In genomic region chr12:54667945-54668344, GRCh38 we compare ENCODE assay signal across 18 cellular contexts. TPM values are rescaled to one million over a fixed set of nuclear protein-coding genes. Genes with fewer than 3 reads are reported as not detected.
DNase-seq lines count a peak whose midpoint lies in the region; ATAC-seq, FAIRE-seq and TF ChIP-seq lines count a peak whose summit lies in the region.
"Had no signal": no experiment of that assay in that cellular context is flagged by ENCODE, and none has a peak within 500 bp of the region (broad histone marks: within the 10 kb centered on the region; RNA-seq: fewer than 3 reads in every experiment).

No MANE protein-coding gene starts in this region.

- POLR2A ChIA-PET in HepG2 (lab: Yijun Ruan, JAX): no interaction called here

- H2BK5ac ChIP-seq in mesendoderm (ENCODE audit: low read length): no peak overlapping the region

- H4K20me1 ChIP-seq in HepG2 (ENCODE audit: insufficient read depth, low read length) (no peaks in the 10 kb centered on the region), smooth muscle cell (ENCODE audit: low read depth) (no peaks in the 10 kb centered on the region)
- H4K20me1 ChIP-seq: BLaER1 had no signal

- peak overlapping the region; percentile 65 for H4K8ac ChIP-seq in mesendoderm (ENCODE audit: low read depth, low read length)

- H3K9ac ChIP-seq in HepG2 (ENCODE audit: insufficient read depth, low read depth, low read length) (no peak overlapping the region), SK-N-MC (ENCODE audit: insufficient read length) (no peak overlapping the region), mesendoderm (ENCODE audit: low read length) (no peak overlapping the region), smooth muscle cell (ENCODE audit: low read depth) (no peak overlapping the region)
- H3K9ac ChIP-seq: BLaER1, GM23248 had no signal

- TF ChIP-seq CTCF in HepG2 (CRISPR knock-in tag; IDR thresholded peaks at IDR 0.05) (no peak), right lobe of liver (IDR thresholded peaks at IDR 0.05) (no peak), smooth muscle cell (IDR thresholded peaks at IDR 0.05; ENCODE audit: borderline replicate concordance, insufficient read depth, poor library complexity, severe bottlenecking) (no peak), stomach (IDR thresholded peaks at IDR 0.05) (no peak), omental fat pad (IDR thresholded peaks at IDR 0.05) (no peak)

- no peak for DNase-seq in HepG2 (ENCODE audit: low spot score)
- no peak for DNase-seq in right lobe of liver
- no peak for DNase-seq in SK-N-MC (ENCODE audit: low read depth, low spot score)
- DNase-seq in mesendoderm: no peak
- DNase-seq in smooth muscle cell (lab: John Stamatoyannopoulos, UW; ENCODE audit: unreplicated experiment): no peak
- no peak for DNase-seq in stomach
- no peak for DNase-seq in omental fat pad (ENCODE audit: low spot score)
- DNase-seq: Calu3; CD4-positive, alpha-beta memory T cell; DMS79 treated with DMSO at 0.1 percent for 48 hours; GF-D8; GM23248; H7 had no signal

- H3K23ac ChIP-seq in mesendoderm (ENCODE audit: low read length): no peak overlapping the region

- no peak overlapping the region for H3K56ac ChIP-seq in mesendoderm (ENCODE audit: low read length)

- intact Hi-C loops in HepG2 (cut with micrococcal nuclease; ENCODE audit: unreplicated experiment) (no loop called here), right lobe of liver (cut with DNase I) (no loop called here), stomach (cut with DNase I; ENCODE audit: low total_unique reads) (no loop called here)

- no peak overlapping the region for H3K27ac ChIP-seq in HepG2 (ENCODE audit: extremely low read length, insufficient read depth, low read length)
- no peak overlapping the region for H3K27ac ChIP-seq in right lobe of liver
- 0 out of 2 replicates have a peak overlapping the region, but pooled peaks have one; percentile 22 for H3K27ac ChIP-seq in SK-N-MC
- H3K27ac ChIP-seq in mesendoderm (ENCODE audit: low read depth, low read length): no peak overlapping the region
- H3K27ac ChIP-seq in smooth muscle cell (ENCODE audit: low read depth): no peak overlapping the region
- H3K27ac ChIP-seq in stomach: no peak overlapping the region
- H3K27ac ChIP-seq: 22Rv1, BLaER1, GM23248 had no signal

- no peak overlapping the region for H3K4ac ChIP-seq in mesendoderm (ENCODE audit: low read depth, low read length)

- H3K79me2 ChIP-seq in HepG2 (ENCODE audit: insufficient read depth, low read length) (no peaks in the 10 kb centered on the region), mesendoderm (ENCODE audit: control insufficient read depth, insufficient read depth, low read length) (no peaks in the 10 kb centered on the region), smooth muscle cell (ENCODE audit: low read depth) (no peaks in the 10 kb centered on the region)

- H4K5ac ChIP-seq in mesendoderm (ENCODE audit: low read length): no peak overlapping the region

- no peaks in the 10 kb centered on the region for H3K4me1 ChIP-seq in HepG2 (ENCODE audit: insufficient read depth, low read length)
- no peaks in the 10 kb centered on the region for H3K4me1 ChIP-seq in right lobe of liver
- H3K4me1 ChIP-seq in mesendoderm (ENCODE audit: control insufficient read depth, low read depth, low read length): no peaks in the 10 kb centered on the region
- no peaks in the 10 kb centered on the region for H3K4me1 ChIP-seq in smooth muscle cell (ENCODE audit: low read depth)
- H3K4me1 ChIP-seq in stomach: no peaks in the 10 kb centered on the region

- no TSS peak for BruUV-seq in HepG2 (replicated peaks; lab: Mats Ljungman, UMichigan)

- CTCF ChIA-PET in HepG2 (lab: Yijun Ruan, JAX; ENCODE audit: low intra/inter-chr PET ratio, low total read pairs): no interaction called here

- WGBS in HepG2 (ENCODE audit: low lambda C conversion rate): 12% methylated on average over 5 of the region's 5 CpGs
- WGBS in right lobe of liver (ENCODE audit: insufficient coverage, low coverage, low lambda C conversion rate, missing lambda C conversion rate): 90% methylated on average over 5 of the region's 5 CpGs
- no CpG with 5 or more reads among the region's 5 CpGs for WGBS in mesendoderm (ENCODE audit: extremely low coverage, insufficient coverage, low lambda C conversion rate)
- 90% methylated on average over 5 of the region's 5 CpGs for WGBS in smooth muscle cell (ENCODE audit: low lambda C conversion rate)
- WGBS in stomach, 5 donors: 85 to 89% (median 88%) methylated on average over 5 of the region's 5 CpGs

- in situ Hi-C loops in HepG2 (cut with HindIII; ENCODE audit: extremely low pct_ligation_motif_present, low pct_unique_long_range_greater_than_20kb): no loop called here

- H3K36me3 ChIP-seq in HepG2 (replicated peaks in 1 of 2; ENCODE audit: control insufficient read depth in 1 of 2, insufficient read depth in 2 of 2, low read length in 2 of 2) (no peaks in the 10 kb centered on the region), right lobe of liver (no peaks in the 10 kb centered on the region), SK-N-MC (ENCODE audit: insufficient read depth, low read length) (no peaks in the 10 kb centered on the region), mesendoderm (ENCODE audit: control insufficient read depth, insufficient read depth, low read length) (no peaks in the 10 kb centered on the region), smooth muscle cell (ENCODE audit: low read depth) (no peaks in the 10 kb centered on the region), stomach (no peaks in the 10 kb centered on the region)
- H3K36me3 ChIP-seq: BLaER1 had no signal

- no peaks in the 10 kb centered on the region for H3K79me1 ChIP-seq in mesendoderm (ENCODE audit: low read length)

- H3K4me3 ChIP-seq in HepG2 (replicated peaks in 1 of 3; ENCODE audit: insufficient read depth in 1 of 3, low read depth in 2 of 3, low read length in 3 of 3): no peak overlapping the region
- no peak overlapping the region for H3K4me3 ChIP-seq in right lobe of liver
- H3K4me3 ChIP-seq in SK-N-MC: no peak overlapping the region
- H3K4me3 ChIP-seq in mesendoderm (ENCODE audit: low read length): no peak overlapping the region
- no peak overlapping the region for H3K4me3 ChIP-seq in smooth muscle cell
- H3K4me3 ChIP-seq in stomach: no peak overlapping the region
- H3K4me3 ChIP-seq: BLaER1, GM23248 had no signal

- TF ChIP-seq EP300 in HepG2 (IDR thresholded peaks at IDR 0.05; ENCODE audit: low read depth in 2 of 2, low read length in 2 of 2): no peak
- no peak for TF ChIP-seq EP300 in HepG2 (CRISPR knock-in tag; IDR thresholded peaks at IDR 0.05; ENCODE audit: borderline replicate concordance)
- TF ChIP-seq EP300 in stomach (IDR thresholded peaks at IDR 0.05): no peak

- no peaks in the 10 kb centered on the region for H3K9me3 ChIP-seq in HepG2 (ENCODE audit: low read length)
- H3K9me3 ChIP-seq in right lobe of liver: no peaks in the 10 kb centered on the region
- H3K9me3 ChIP-seq in SK-N-MC (ENCODE audit: low read depth, low read length): no peaks in the 10 kb centered on the region
- no peaks in the 10 kb centered on the region for H3K9me3 ChIP-seq in smooth muscle cell (replicated peaks; ENCODE audit: low read depth)
- H3K9me3 ChIP-seq in stomach: no peaks in the 10 kb centered on the region
- H3K9me3 ChIP-seq: BLaER1 had no signal

- H3F3A ChIP-seq in smooth muscle cell (ENCODE audit: low read depth): no peaks in the 10 kb centered on the region

- H2AFZ ChIP-seq in HepG2 (ENCODE audit: low read length): no peak overlapping the region
- no peak overlapping the region for H2AFZ ChIP-seq in smooth muscle cell (ENCODE audit: low read depth)
- H2AFZ ChIP-seq: GM23248 had no signal

- H3K27me3 ChIP-seq in HepG2 (ENCODE audit: control insufficient read depth in 1 of 2, insufficient read depth in 2 of 2, low read length in 2 of 2) (peaks cover 0 to 6% of the 10 kb centered on the region in 2 experiments; a peak in 1 of 5 replicates), right lobe of liver (no peaks in the 10 kb centered on the region), mesendoderm (ENCODE audit: insufficient read depth, low read length, poor library complexity) (no peaks in the 10 kb centered on the region), smooth muscle cell (ENCODE audit: low read depth) (peaks cover 11% of the 10 kb centered on the region), stomach (no peaks in the 10 kb centered on the region)
- H3K27me3 ChIP-seq: BLaER1 had no signal

- ATAC-seq in HepG2 (no peak), right lobe of liver (no peak), omental fat pad (ENCODE audit: low FRiP score) (no peak)

- H2BK15ac ChIP-seq in mesendoderm (replicated peaks; ENCODE audit: low read depth): no peak overlapping the region

- FAIRE-seq in HepG2 (lab: Jason Lieb, UNC): no peak

- H2AK5ac ChIP-seq in mesendoderm (ENCODE audit: low read length): no peak overlapping the region

- TF ChIP-seq POLR2A in HepG2 (IDR thresholded peaks at IDR 0.05; ENCODE audit: insufficient read depth in 1 of 2, low read depth in 2 of 2, low read length in 2 of 2) (no peak), right lobe of liver (IDR thresholded peaks at IDR 0.05) (no peak), stomach (IDR thresholded peaks at IDR 0.05) (no peak)

- no peak for TF ChIP-seq RAD21 in HepG2 (CRISPR knock-in tag; IDR thresholded peaks at IDR 0.05)

- no peak overlapping the region for H2BK120ac ChIP-seq in mesendoderm (ENCODE audit: low read depth, low read length)

- no peak overlapping the region for H3K18ac ChIP-seq in mesendoderm (ENCODE audit: low read length)

- H3K4me2 ChIP-seq in HepG2 (ENCODE audit: low read depth, low read length) (no peak overlapping the region), mesendoderm (ENCODE audit: low read length) (no peak overlapping the region), smooth muscle cell (no peak overlapping the region)
- H3K4me2 ChIP-seq: BLaER1 had no signal

RNA-seq across cellular contexts. Expression of gene DCD, which starts 19.8 kb away (rescaled TPM):
- total RNA-seq in HepG2 (2016; rRNA removed; fragmentation: Illumina TruSeq; extraction: Trizol) (not detected in 2 replicates), right lobe of liver (not detected), smooth muscle cell (not detected in 2 replicates), stomach (not detected), omental fat pad (not detected)
- total RNA-seq in HepG2 (2016; cell fraction: cytosol; rRNA removed; fragmentation: Illumina TruSeq; extraction: Trizol; ENCODE audit: low read depth): not detected in 2 replicates
- not detected in 2 replicates for total RNA-seq in HepG2 (2016; cell fraction: insoluble cytoplasmic fraction; rRNA removed; fragmentation: Illumina TruSeq; extraction: Trizol)
- not detected in 2 replicates for total RNA-seq in HepG2 (2016; cell fraction: membrane; rRNA removed; fragmentation: Illumina TruSeq; extraction: Trizol)
- not detected in 2 replicates for total RNA-seq in HepG2 (2016; cell fraction: nucleus; rRNA removed; fragmentation: Illumina TruSeq; extraction: Trizol)
- polyA plus RNA-seq in HepG2 (2011; rRNA removed) (not detected in 2 replicates), smooth muscle cell (not detected in 2 replicates), stomach (not detected)
- not detected in 2 replicates for polyA plus RNA-seq in HepG2 (2011; cell fraction: cytosol; rRNA removed)
- not detected in 2 replicates for polyA plus RNA-seq in HepG2 (2011; cell fraction: nucleus; rRNA removed)
- polyA plus RNA-seq in HepG2 (2012): not detected in 2 replicates
- polyA plus RNA-seq in HepG2 (2016; cell fraction: cytosol; fragmentation: Illumina TruSeq; extraction: Trizol; ENCODE audit: low read depth): not detected in 2 replicates
- not detected in 2 replicates for polyA plus RNA-seq in HepG2 (2016; cell fraction: insoluble cytoplasmic fraction; fragmentation: Illumina TruSeq; extraction: Trizol; ENCODE audit: low read depth)
- not detected in 2 replicates for polyA plus RNA-seq in HepG2 (2016; cell fraction: membrane; fragmentation: Illumina TruSeq; extraction: Trizol; ENCODE audit: low read depth)
- not detected in 2 replicates for polyA plus RNA-seq in HepG2 (2016; cell fraction: nucleus; fragmentation: Illumina TruSeq; extraction: Trizol; ENCODE audit: insufficient read depth, low read depth)
- polyA minus RNA-seq in HepG2 (2011; rRNA and poly(A)+ RNA removed; ENCODE audit: low replicate concordance): not detected in 2 replicates
- polyA minus RNA-seq in HepG2 (2011; cell fraction: cytosol; rRNA and poly(A)+ RNA removed): not detected in 2 replicates
- not detected in 2 replicates for polyA minus RNA-seq in HepG2 (2011; cell fraction: nucleus; rRNA and poly(A)+ RNA removed)
- polyA plus RNA-seq in mesendoderm (2013, experiment 1 of 2): not detected
- polyA plus RNA-seq in mesendoderm (2013, experiment 2 of 2): not detected
- total RNA-seq: A673; Calu3; CD4-positive, alpha-beta memory T cell; GM23248; H7 had no signal
- polyA plus RNA-seq: AG04450; CD14-positive monocyte; CD4-positive, alpha-beta memory T cell; GM23248 had no signal

RNA-seq across cellular contexts. Expression of gene LACRT, which starts 33.2 kb away (rescaled TPM):
- not detected in 2 replicates for total RNA-seq in HepG2 (2016; rRNA removed; fragmentation: Illumina TruSeq; extraction: Trizol)
- not detected in 2 replicates for total RNA-seq in HepG2 (2016; cell fraction: cytosol; rRNA removed; fragmentation: Illumina TruSeq; extraction: Trizol; ENCODE audit: low read depth)
- not detected in 2 replicates for total RNA-seq in HepG2 (2016; cell fraction: insoluble cytoplasmic fraction; rRNA removed; fragmentation: Illumina TruSeq; extraction: Trizol)
- not detected in 2 replicates for total RNA-seq in HepG2 (2016; cell fraction: membrane; rRNA removed; fragmentation: Illumina TruSeq; extraction: Trizol)
- not detected in 2 replicates for total RNA-seq in HepG2 (2016; cell fraction: nucleus; rRNA removed; fragmentation: Illumina TruSeq; extraction: Trizol)
- not detected in 2 replicates for polyA plus RNA-seq in HepG2 (2011; rRNA removed)
- not detected in 2 replicates for polyA plus RNA-seq in HepG2 (2011; cell fraction: cytosol; rRNA removed)
- not detected in 2 replicates for polyA plus RNA-seq in HepG2 (2011; cell fraction: nucleus; rRNA removed)
- not detected in 2 replicates for polyA plus RNA-seq in HepG2 (2012)
- polyA plus RNA-seq in HepG2 (2016; cell fraction: cytosol; fragmentation: Illumina TruSeq; extraction: Trizol; ENCODE audit: low read depth): not detected in 2 replicates
- polyA plus RNA-seq in HepG2 (2016; cell fraction: insoluble cytoplasmic fraction; fragmentation: Illumina TruSeq; extraction: Trizol; ENCODE audit: low read depth): not detected in 2 replicates
- polyA plus RNA-seq in HepG2 (2016; cell fraction: membrane; fragmentation: Illumina TruSeq; extraction: Trizol; ENCODE audit: low read depth): not detected in 2 replicates
- polyA plus RNA-seq in HepG2 (2016; cell fraction: nucleus; fragmentation: Illumina TruSeq; extraction: Trizol; ENCODE audit: insufficient read depth, low read depth): not detected in 2 replicates
- not detected in 2 replicates for polyA minus RNA-seq in HepG2 (2011; rRNA and poly(A)+ RNA removed; ENCODE audit: low replicate concordance)
- not detected in 2 replicates for polyA minus RNA-seq in HepG2 (2011; cell fraction: cytosol; rRNA and poly(A)+ RNA removed)
- polyA minus RNA-seq in HepG2 (2011; cell fraction: nucleus; rRNA and poly(A)+ RNA removed): not detected in 2 replicates
- total RNA-seq in right lobe of liver: not detected
- not detected for polyA plus RNA-seq in mesendoderm (2013, experiment 1 of 2)
- polyA plus RNA-seq in mesendoderm (2013, experiment 2 of 2): not detected
- total RNA-seq in smooth muscle cell: not detected in 2 replicates
- polyA plus RNA-seq in smooth muscle cell: not detected in 2 replicates
- total RNA-seq in stomach: not detected
- polyA plus RNA-seq in stomach: not detected
- not detected for total RNA-seq in omental fat pad
- total RNA-seq: A673; Calu3; CD4-positive, alpha-beta memory T cell; GM23248; H7 had no signal
- polyA plus RNA-seq: AG04450; CD14-positive monocyte; CD4-positive, alpha-beta memory T cell; GM23248 had no signal
